15 cellular contexts compared by ENCODE assay signal in the genomic region with DNA sequence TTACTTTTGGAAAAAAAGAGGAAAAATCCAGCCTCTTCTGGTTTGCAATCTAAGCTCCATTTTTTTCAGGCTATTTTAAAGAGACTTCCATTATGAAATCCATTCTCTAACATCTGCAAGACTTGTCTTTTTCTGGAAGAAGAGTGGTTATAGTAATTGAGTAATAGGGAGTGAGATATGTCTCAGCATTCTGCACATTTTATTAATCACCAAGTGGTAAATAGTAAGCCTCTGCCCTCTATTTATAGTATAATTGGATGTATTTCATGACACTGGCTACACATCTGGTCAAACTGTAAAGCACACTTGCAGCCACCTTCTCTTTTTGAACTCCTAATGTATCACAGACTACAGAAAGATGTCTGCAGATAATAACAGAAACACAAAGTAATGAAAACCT.
"Had no signal": no experiment of that assay in that cellular context is flagged by ENCODE, and none has a peak within 500 bp of the region (broad histone marks: within the 10 kb centered on the region; RNA-seq: fewer than 3 reads in every experiment).

No MANE protein-coding gene starts in this region.

- H3K36me3 ChIP-seq: thyroid gland, vagina had no signal

- H3K9me3 ChIP-seq: thyroid gland, vagina had no signal

- H2AFZ ChIP-seq: parathyroid adenoma had no signal

- H3K79me2 ChIP-seq: parathyroid adenoma had no signal

- H3K4me3 ChIP-seq: coronary artery, thyroid gland, vagina had no signal

- H3K9ac ChIP-seq: parathyroid adenoma had no signal

- H3K27ac ChIP-seq: coronary artery, parathyroid adenoma, thyroid gland, vagina had no signal

- DNase-seq: activated CD4-positive, alpha-beta memory T cell treated with anti-CD3 and anti-CD28 coated beads for 36 hours; activated CD4-positive, CD25-positive, alpha-beta regulatory T cell treated with anti-CD3 and anti-CD28 coated beads, Interleukin-2, amount 50 U/mL, for 72 hours; activated gamma-delta T cell; activated naive CD8-positive, alpha-beta T cell treated with anti-CD3 and anti-CD28 coated beads, Interleukin-2, amount 10 ng/mL, durations not matched to agents 7 days and 5 days; activated T-cell treated with anti-CD3 and anti-CD28 coated beads, Interleukin-2, amount 50 U/mL, for 4 hours; caudate nucleus; effector CD8-positive, alpha-beta T cell; hippocampal formation; retina; stimulated activated CD4-positive, alpha-beta T cell treated with anti-CD3 and anti-CD28 coated beads, Interleukin-15, amount 100 ng/mL, for 24 hours; stimulated activated CD4-positive, alpha-beta T cell treated with anti-CD3 and anti-CD28 coated beads, Interleukin-4, amount 100 ng/mL, for 24 hours; thyroid gland had no signal

- H3K4me1 ChIP-seq: parathyroid adenoma, thyroid gland, vagina had no signal

- H3K27me3 ChIP-seq: thyroid gland, vagina had no signal
